1 cellular context compared by ENCODE assay signal in genomic region chr6:138891255-138891986, GRCh38.
TF ChIP-seq lines count a peak whose summit lies in the region.

No MANE protein-coding gene starts in this region.

TF ChIP-seq in GM12878, 131 proteins besides CTCF, POLR2A, EP300 and RAD21 (continued from another document):
- no peak for TF ChIP-seq ZNF592 (IDR thresholded peaks at IDR 0.05)
- TF ChIP-seq RCOR1 (conservative IDR thresholded peaks at IDR 0.05; ENCODE audit: low read depth, low read length): no peak
- no peak for TF ChIP-seq CEBPZ (IDR thresholded peaks at IDR 0.05; ENCODE audit: low read depth, low read length)
- no peak for TF ChIP-seq RB1 (IDR thresholded peaks at IDR 0.05; ENCODE audit: borderline replicate concordance)
- no peak for TF ChIP-seq GATAD2B (conservative IDR thresholded peaks at IDR 0.05; ENCODE audit: low read depth)
- no peak for TF ChIP-seq CHD2 (IDR thresholded peaks at IDR 0.05; ENCODE audit: borderline replicate concordance, low read depth, low read length)
- TF ChIP-seq STAT1 (conservative IDR thresholded peaks at IDR 0.05): no peak
- TF ChIP-seq SMAD5 (IDR thresholded peaks at IDR 0.05; ENCODE audit: low read depth): no peak
- no peak for TF ChIP-seq SREBF2 (IDR thresholded peaks at IDR 0.05; ENCODE audit: low read length)
- TF ChIP-seq SMC3 (IDR thresholded peaks at IDR 0.05; ENCODE audit: borderline replicate concordance, low read length): no peak
- no peak for TF ChIP-seq WRNIP1 (IDR thresholded peaks at IDR 0.05; ENCODE audit: borderline replicate concordance, low read depth, low read length)
- TF ChIP-seq FOXM1 (IDR thresholded peaks at IDR 0.05; ENCODE audit: low read depth, low read length): no peak
- no peak for TF ChIP-seq ZNF217 (IDR thresholded peaks at IDR 0.05)
- no peak for TF ChIP-seq YY1 (IDR thresholded peaks at IDR 0.05; ENCODE audit: low read depth, low read length)
- no peak for TF ChIP-seq BCLAF1 (IDR thresholded peaks at IDR 0.05)
